15 cellular contexts compared by ENCODE assay signal in the genomic region with DNA sequence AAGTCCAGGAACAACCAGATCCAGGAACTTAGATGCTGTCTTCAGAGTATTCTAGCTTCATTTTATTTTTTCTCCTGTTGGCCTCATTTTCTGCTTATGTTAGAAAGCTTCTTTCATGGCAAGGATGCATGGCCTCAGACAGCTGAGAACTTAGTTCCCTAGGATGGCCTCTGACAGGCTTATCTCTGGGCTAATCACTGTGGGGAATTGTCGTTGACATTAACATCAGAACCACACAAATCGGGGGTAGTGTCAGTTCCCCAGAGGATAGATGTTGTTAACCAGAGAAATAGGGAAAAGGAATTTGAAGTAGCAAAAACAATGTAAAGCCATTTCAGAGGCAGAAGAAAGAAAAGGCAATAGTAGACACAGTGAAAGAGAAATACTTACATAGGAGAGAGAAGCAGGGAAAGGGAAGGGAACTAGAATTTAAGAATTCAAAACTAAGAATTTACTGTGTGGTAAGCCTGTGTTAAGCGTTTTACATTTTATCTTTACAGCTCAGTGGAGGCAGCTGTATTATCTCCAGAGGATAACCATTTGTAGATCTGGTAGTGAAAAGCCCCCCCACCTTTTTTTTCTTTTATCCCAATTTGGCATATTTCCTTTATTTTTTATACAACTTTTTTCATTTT. TPM values are rescaled to one million over a fixed set of nuclear protein-coding genes. Genes with fewer than 3 reads are reported as not detected.
DNase-seq lines count a peak whose midpoint lies in the region; FAIRE-seq and TF ChIP-seq lines count a peak whose summit lies in the region.
"Had no signal": no experiment of that assay in that cellular context is flagged by ENCODE, and none has a peak within 500 bp of the region (broad histone marks: within the 10 kb centered on the region; RNA-seq: fewer than 3 reads in every experiment).

No MANE protein-coding gene starts in this region.

- H3K36me3 ChIP-seq in parathyroid adenoma (ENCODE audit: control insufficient read depth, insufficient read depth, low read length): no peaks in the 10 kb centered on the region

- TF ChIP-seq CTCF in parathyroid adenoma (IDR thresholded peaks at IDR 0.05): no peak

- H3K4me3 ChIP-seq in parathyroid adenoma (ENCODE audit: low read depth, low read length): no peak overlapping the region
- H3K4me3 ChIP-seq: esophagus squamous epithelium, stomach had no signal

- POLR2A ChIA-PET in HEK293T (lab: Yijun Ruan, JAX): no interaction called here

- H3K9ac ChIP-seq in parathyroid adenoma: no peak overlapping the region

- H3K4me1 ChIP-seq in parathyroid adenoma: peaks cover 10% of the 10 kb centered on the region

- DNase-seq in GM12892 (ENCODE audit: insufficient read length) (no peak), NCI-H526 treated with DMSO at 0.1 percent for 48 hours (lab: John Stamatoyannopoulos, UW) (peak; percentile 34), astrocyte of the hippocampus (ENCODE audit: low read depth, low spot score) (peak; percentile 20), midbrain (lab: John Stamatoyannopoulos, UW) (no peak), glomerular visceral epithelial cell (ENCODE audit: extremely low spot score) (no peak), HEK293T (ENCODE audit: extremely low spot score) (no peak), amygdala (lab: John Stamatoyannopoulos, UW) (no peak)
- DNase-seq: activated naive CD4-positive, alpha-beta T cell; CD4-positive, alpha-beta memory T cell; cerebellar nuclear complex; esophagus squamous epithelium; GDM1; NCI-H2081 treated with DMSO at 0.1 percent for 48 hours; stomach had no signal

- peak; percentile 46 for FAIRE-seq in GM12892 (lab: Jason Lieb, UNC)

- H3K79me2 ChIP-seq in parathyroid adenoma: peaks cover 4% of the 10 kb centered on the region

- no peaks in the 10 kb centered on the region for H3K27me3 ChIP-seq in parathyroid adenoma (ENCODE audit: control insufficient read depth, insufficient read depth, low read length)
- H3K27me3 ChIP-seq: esophagus squamous epithelium, stomach had no signal

- TF ChIP-seq POLR2A in GM12892 (IDR thresholded peaks at IDR 0.05; ENCODE audit: low read depth, low read length): no peak

- CTCF ChIA-PET in HEK293T (lab: Yijun Ruan, JAX): interaction anchor here (0.7 to 1.4 kb wide), 2 partner anchors 19 to 390 kb away, joined by 3 read pairs; no protein-coding TSS in a partner anchor

- no peak overlapping the region for H2AFZ ChIP-seq in parathyroid adenoma

- no peaks in the 10 kb centered on the region for H3K9me3 ChIP-seq in parathyroid adenoma (ENCODE audit: control insufficient read depth, low read length)
- H3K9me3 ChIP-seq: esophagus squamous epithelium had no signal

- H3K27ac ChIP-seq in parathyroid adenoma: peak overlapping the region; percentile 0
- H3K27ac ChIP-seq: esophagus squamous epithelium had no signal

- H3K4me2 ChIP-seq in parathyroid adenoma (ENCODE audit: low read length): no peak overlapping the region

TF ChIP-seq in HEK293T, 16 proteins besides CTCF, POLR2A, EP300 and RAD21:
- TF ChIP-seq ZNF384 (IDR thresholded peaks at IDR 0.05): no peak
- TF ChIP-seq L3MBTL2 (conservative IDR thresholded peaks at IDR 0.05): no peak
- TF ChIP-seq BHLHE40 (IDR thresholded peaks at IDR 0.05; ENCODE audit: borderline replicate concordance): no peak
- TF ChIP-seq FOXK2 (IDR thresholded peaks at IDR 0.05): no peak
- TF ChIP-seq HDGF (IDR thresholded peaks at IDR 0.05; ENCODE audit: borderline replicate concordance): no peak
- TF ChIP-seq LEF1 (IDR thresholded peaks at IDR 0.05; ENCODE audit: borderline replicate concordance): no peak
- TF ChIP-seq CTBP1 (IDR thresholded peaks at IDR 0.05; ENCODE audit: borderline replicate concordance): no peak
- TF ChIP-seq FOXM1 (IDR thresholded peaks at IDR 0.05; ENCODE audit: borderline replicate concordance): no peak
- TF ChIP-seq SP1 (IDR thresholded peaks at IDR 0.05): no peak
- TF ChIP-seq ELF4 (IDR thresholded peaks at IDR 0.05): no peak
- TF ChIP-seq FOXA1 (IDR thresholded peaks at IDR 0.05): no peak
- no peak for TF ChIP-seq ARNT (IDR thresholded peaks at IDR 0.05)
- TF ChIP-seq NFRKB (IDR thresholded peaks at IDR 0.05): no peak
- TF ChIP-seq TARDBP (IDR thresholded peaks at IDR 0.05): no peak
- no peak for TF ChIP-seq SUZ12 (IDR thresholded peaks at IDR 0.05)
- TF ChIP-seq, protein P1, sequence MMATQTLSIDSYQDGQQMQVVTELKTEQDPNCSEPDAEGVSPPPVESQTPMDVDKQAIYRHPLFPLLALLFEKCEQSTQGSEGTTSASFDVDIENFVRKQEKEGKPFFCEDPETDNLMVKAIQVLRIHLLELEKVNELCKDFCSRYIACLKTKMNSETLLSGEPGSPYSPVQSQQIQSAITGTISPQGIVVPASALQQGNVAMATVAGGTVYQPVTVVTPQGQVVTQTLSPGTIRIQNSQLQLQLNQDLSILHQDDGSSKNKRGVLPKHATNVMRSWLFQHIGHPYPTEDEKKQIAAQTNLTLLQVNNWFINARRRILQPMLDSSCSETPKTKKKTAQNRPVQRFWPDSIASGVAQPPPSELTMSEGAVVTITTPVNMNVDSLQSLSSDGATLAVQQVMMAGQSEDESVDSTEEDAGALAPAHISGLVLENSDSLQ (IDR thresholded peaks at IDR 0.05): no peak
TF ChIP-seq in HEK293T: peak in this region for 0.

RNA-seq across cellular contexts. Expression of a gene that starts 21.8 kb away (rescaled TPM):
- 44.2 TPM for polyA plus RNA-seq in GM12892 (2012; ENCODE audit: missing spikeins)

Comparison
In these comparisons a context has a peak if more than half of its experiments do, and no peak if none do; other contexts are left out.
1. DNase-seq: peak in NCI-H526 treated with DMSO at 0.1 percent for 48 hours (single experiment) and astrocyte of the hippocampus (single experiment); none in GM12892 (single experiment), midbrain (single experiment), glomerular visceral epithelial cell (single experiment), HEK293T (single experiment) and amygdala (0 of 56).